9 cellular contexts compared by ENCODE assay signal in the genomic region with DNA sequence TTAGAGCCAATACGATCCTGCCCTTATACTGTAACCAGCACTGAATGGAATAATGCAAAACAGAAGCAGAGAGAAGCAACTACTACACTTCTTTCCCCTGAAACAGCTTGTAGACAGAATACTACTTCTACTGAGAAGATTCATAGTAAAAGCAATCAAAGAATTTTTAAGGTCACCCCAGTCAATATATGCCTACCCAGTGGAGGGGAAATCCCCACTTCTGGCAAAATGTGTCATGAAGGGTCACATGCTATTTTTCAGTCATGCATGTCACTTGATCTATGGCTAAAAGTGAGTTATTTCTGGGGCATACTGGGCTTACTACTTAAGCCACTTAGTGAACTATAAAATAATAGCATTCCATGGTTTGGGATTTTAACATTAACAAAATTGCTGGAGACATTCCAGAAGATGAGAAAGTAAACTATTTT. TPM values are rescaled to one million over a fixed set of nuclear protein-coding genes. Genes with fewer than 3 reads are reported as not detected.
DNase-seq lines count a peak whose midpoint lies in the region; ATAC-seq and TF ChIP-seq lines count a peak whose summit lies in the region.
"Had no signal": no experiment of that assay in that cellular context is flagged by ENCODE, and none has a peak within 500 bp of the region (broad histone marks: within the 10 kb centered on the region; RNA-seq: fewer than 3 reads in every experiment).

No MANE protein-coding gene starts in this region.

- H2BK12ac ChIP-seq in mesenchymal stem cell (ENCODE audit: low read length in 2 of 2) = no peak overlapping the region

- 100% methylated on average over 1 of the region's 1 CpG for WGBS in mesenchymal stem cell

- no peak overlapping the region for H2AK5ac ChIP-seq in mesenchymal stem cell (ENCODE audit: low read length, severe bottlenecking)

- no peak for TF ChIP-seq CTCF in GM13976 (IDR thresholded peaks at IDR 0.05; ENCODE audit: borderline replicate concordance, control extremely low read depth, extremely low read depth, insufficient read depth, missing control alignments)

- peak overlapping the region; percentile 89 for H3K27ac ChIP-seq in mesenchymal stem cell (ENCODE audit: low read length, poor library complexity, severe bottlenecking)
- H3K27ac ChIP-seq: pancreas had no signal

- no peak overlapping the region for H4K91ac ChIP-seq in mesenchymal stem cell (ENCODE audit: low read length)

- H2BK120ac ChIP-seq in mesenchymal stem cell (ENCODE audit: low read depth, low read length) = no peak overlapping the region

- peaks cover 14 to 76% of the 10 kb centered on the region in 2 experiments for H3K36me3 ChIP-seq in mesenchymal stem cell (ENCODE audit: control insufficient read depth in 1 of 2, insufficient read depth in 2 of 2, low read depth in 1 of 2, low read length in 2 of 2)

- H3K9ac ChIP-seq in mesenchymal stem cell (ENCODE audit: low read length) = peak overlapping the region; percentile 7

- no peak overlapping the region for H3K4me2 ChIP-seq in mesenchymal stem cell (ENCODE audit: low read length, poor library complexity, severe bottlenecking)

- peak; percentile 86 for ATAC-seq in GM21576 (IDR thresholded peaks at IDR 0.05; ENCODE audit: unreplicated experiment)

- H4K8ac ChIP-seq in mesenchymal stem cell (ENCODE audit: low read length) = no peak overlapping the region

- H2BK5ac ChIP-seq in mesenchymal stem cell (ENCODE audit: low read depth, low read length, poor library complexity, severe bottlenecking) = no peak overlapping the region

- H3K14ac ChIP-seq in mesenchymal stem cell (ENCODE audit: low read length in 2 of 2) = no peak overlapping the region

- no peak overlapping the region for H2AFZ ChIP-seq in mesenchymal stem cell (ENCODE audit: low read depth, low read length)

- H2BK15ac ChIP-seq in mesenchymal stem cell (ENCODE audit: low read depth, poor library complexity, severe bottlenecking) = no peak overlapping the region

- no peak overlapping the region for H3K18ac ChIP-seq in mesenchymal stem cell (ENCODE audit: low read depth in 1 of 2, low read length in 2 of 2)

- in situ Hi-C loops in GM13976 (cut with MboI; ENCODE audit: low sequenced_read_pairs, unreplicated experiment) = no loop called here

- no peak overlapping the region for H3K4me3 ChIP-seq in mesenchymal stem cell (ENCODE audit: insufficient read depth in 1 of 2, low read depth in 1 of 2, low read length in 2 of 2)
- H3K4me3 ChIP-seq: pancreas had no signal

- H3K4ac ChIP-seq in mesenchymal stem cell (ENCODE audit: low read depth in 1 of 2, low read length in 2 of 2) = peak overlapping the region in 1 of 2 experiments; percentile 16

- H3K23ac ChIP-seq in mesenchymal stem cell (ENCODE audit: low read length in 2 of 2) = no peak overlapping the region

- H3K79me1 ChIP-seq in mesenchymal stem cell (replicated peaks; ENCODE audit: low read length, poor library complexity, severe bottlenecking) = peaks cover 12% of the 10 kb centered on the region

- no peaks in the 10 kb centered on the region for H3K4me1 ChIP-seq in mesenchymal stem cell (ENCODE audit: control insufficient read depth, insufficient read depth, low read depth, low read length)
- H3K4me1 ChIP-seq: pancreas had no signal

- H3K9me3 ChIP-seq in mesenchymal stem cell (ENCODE audit: control insufficient read depth, low read length) = no peaks in the 10 kb centered on the region
- H3K9me3 ChIP-seq: pancreas had no signal

- no peaks in the 10 kb centered on the region for H3K27me3 ChIP-seq in mesenchymal stem cell (ENCODE audit: control insufficient read depth in 1 of 2, insufficient read depth in 1 of 2, low read length in 2 of 2)
- H3K27me3 ChIP-seq: pancreas had no signal

- DNase-seq in GM13976 (ENCODE audit: low spot score) = peak; percentile 76
- peak; percentile 75 for DNase-seq in NAMALWA (ENCODE audit: low spot score)
- DNase-seq in mesenchymal stem cell = peak; percentile 63
- no peak for DNase-seq in midbrain (lab: John Stamatoyannopoulos, UW)
- DNase-seq in NCI-H1436 treated with DMSO at 0.1 percent for 48 hours (lab: John Stamatoyannopoulos, UW) = no peak
- no peak for DNase-seq in activated gamma-delta T cell treated with Interleukin-2 at 50 U/mL for 16 hours
- no peak for DNase-seq in NCI-H345 treated with DMSO at 0.1 percent for 48 hours (lab: John Stamatoyannopoulos, UW; ENCODE audit: unreplicated experiment)
- DNase-seq: pancreas had no signal

RNA-seq across cellular contexts. Expression of a gene that starts 25.6 kb away (rescaled TPM):
- not detected for polyA plus RNA-seq in mesenchymal stem cell (2013, experiment 1 of 2)
- polyA plus RNA-seq in mesenchymal stem cell (2013, experiment 2 of 2) = not detected

RNA-seq across cellular contexts. Expression of a gene that starts 52.8 kb away (rescaled TPM):
- polyA plus RNA-seq in mesenchymal stem cell (2013, experiment 1 of 2) = 3.4 TPM
- polyA plus RNA-seq in mesenchymal stem cell (2013, experiment 2 of 2) = 3.1 TPM

Comparison
In these comparisons a context has a peak if more than half of its experiments do, and no peak if none do; other contexts are left out.
1. DNase-seq: peak in GM13976 (single experiment), NAMALWA (single experiment) and mesenchymal stem cell (single experiment); none in midbrain (single experiment), NCI-H1436 treated with DMSO at 0.1 percent for 48 hours (single experiment), activated gamma-delta T cell treated with Interleukin-2 at 50 U/mL for 16 hours (single experiment) and NCI-H345 treated with DMSO at 0.1 percent for 48 hours (single experiment).